In the genomic region with DNA sequence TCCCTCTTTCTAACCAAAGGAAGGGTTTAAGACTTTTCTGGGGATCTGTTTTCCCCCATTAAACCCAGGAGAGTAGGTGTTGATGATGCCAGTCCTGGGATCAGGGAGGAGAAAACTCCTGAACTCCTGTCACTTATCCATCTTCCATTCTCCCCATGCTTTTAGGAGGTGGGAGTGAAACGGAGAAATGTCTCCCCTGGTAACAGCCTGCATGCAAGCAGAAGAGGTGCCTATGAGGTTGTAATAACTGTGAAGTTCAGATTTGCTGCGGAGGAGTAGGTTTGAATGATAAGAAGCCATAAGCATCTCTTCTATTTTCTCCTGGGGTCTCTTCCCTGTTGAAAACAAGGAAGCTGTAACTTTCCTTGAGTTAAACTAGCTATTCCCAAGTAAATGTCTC, we compare ENCODE assay signal across 27 cellular contexts.
"Had no signal": no experiment of that assay in that cellular context is flagged by ENCODE, and none has a peak within 500 bp of the region (broad histone marks: within the 10 kb centered on the region; RNA-seq: fewer than 3 reads in every experiment).

No MANE protein-coding gene starts in this region.

- H3K4me3 ChIP-seq: ovary, prostate gland, right lobe of liver, sigmoid colon, stomach, testis, tibial artery, transverse colon, upper lobe of right lung, uterus had no signal

- H2AFZ ChIP-seq: parathyroid adenoma had no signal

- H3K36me3 Mint-ChIP-seq: naive B cell; naive thymus-derived CD8-positive, alpha-beta T cell; natural killer cell treated with Interleukin-12 subunit alpha and Interleukin-12 subunit beta and Interleukin-15 and Interleukin-18, amount 100 ng/mL, for 72 hours; stimulated activated effector memory CD8-positive, alpha-beta T cell treated with anti-CD3 and anti-CD28 coated beads, Interleukin-12 subunit alpha, Interleukin-12 subunit beta, amount 100 ng/mL, for 72 hours; stimulated activated naive B cell treated with anti-CD40 and anti-IgM and Interleukin-4, amounts not matched to agents 10 μg/mL and 1 μg/mL and 100 μg/mL, for 72 hours; type B pancreatic cell had no signal

- FAIRE-seq: small intestine had no signal

- H3K4me3 Mint-ChIP-seq: naive B cell; naive thymus-derived CD8-positive, alpha-beta T cell; natural killer cell treated with Interleukin-12 subunit alpha and Interleukin-12 subunit beta and Interleukin-15 and Interleukin-18, amount 100 ng/mL, for 72 hours; neural crest cell; stimulated activated effector memory CD8-positive, alpha-beta T cell treated with anti-CD3 and anti-CD28 coated beads, Interleukin-12 subunit alpha, Interleukin-12 subunit beta, amount 100 ng/mL, for 72 hours; stimulated activated naive B cell treated with anti-CD40 and anti-IgM and Interleukin-4, amounts not matched to agents 10 μg/mL and 1 μg/mL and 100 μg/mL, for 72 hours; stimulated activated naive CD8-positive, alpha-beta T cell treated with anti-CD3 and anti-CD28 coated beads, Interleukin-15, Interleukin-2, amounts not matched to agents 100 ng/mL and 50 ng/mL, for 24 hours; type B pancreatic cell had no signal

- H3K79me2 ChIP-seq: parathyroid adenoma had no signal

- H3K4me1 Mint-ChIP-seq: naive B cell; naive thymus-derived CD8-positive, alpha-beta T cell; stimulated activated effector memory CD8-positive, alpha-beta T cell treated with anti-CD3 and anti-CD28 coated beads, Interleukin-12 subunit alpha, Interleukin-12 subunit beta, amount 100 ng/mL, for 72 hours; stimulated activated naive B cell treated with anti-CD40 and anti-IgM and Interleukin-4, amounts not matched to agents 10 μg/mL and 1 μg/mL and 100 μg/mL, for 72 hours had no signal

- H3K27ac Mint-ChIP-seq: naive B cell; naive thymus-derived CD8-positive, alpha-beta T cell; natural killer cell treated with Interleukin-12 subunit alpha and Interleukin-12 subunit beta and Interleukin-15 and Interleukin-18, amount 100 ng/mL, for 72 hours; stimulated activated effector memory CD8-positive, alpha-beta T cell treated with anti-CD3 and anti-CD28 coated beads, Interleukin-12 subunit alpha, Interleukin-12 subunit beta, amount 100 ng/mL, for 72 hours; stimulated activated naive B cell treated with anti-CD40 and anti-IgM and Interleukin-4, amounts not matched to agents 10 μg/mL and 1 μg/mL and 100 μg/mL, for 72 hours; stimulated activated naive CD8-positive, alpha-beta T cell treated with anti-CD3 and anti-CD28 coated beads, Interleukin-15, Interleukin-2, amounts not matched to agents 100 ng/mL and 50 ng/mL, for 24 hours; type B pancreatic cell had no signal

- H3K4me1 ChIP-seq: parathyroid adenoma, right lobe of liver, sigmoid colon, stomach, tibial artery, transverse colon, upper lobe of right lung, uterus had no signal

- ATAC-seq: naive thymus-derived CD8-positive, alpha-beta T cell; natural killer cell treated with Interleukin-12 subunit alpha and Interleukin-12 subunit beta and Interleukin-15 and Interleukin-18, amount 100 ng/mL, for 72 hours; right cardiac atrium; right lobe of liver; stimulated activated effector memory CD8-positive, alpha-beta T cell treated with anti-CD3 and anti-CD28 coated beads, Interleukin-12 subunit alpha, Interleukin-12 subunit beta, amount 100 ng/mL, for 72 hours; stimulated activated naive B cell treated with anti-CD40 and anti-IgM and Interleukin-4, amounts not matched to agents 10 μg/mL and 1 μg/mL and 100 μg/mL, for 72 hours; upper lobe of right lung had no signal

- DNase-seq: naive B cell; naive thymus-derived CD8-positive, alpha-beta T cell; occipital lobe; ovary; right cardiac atrium; right lobe of liver; sigmoid colon; small intestine; stimulated activated CD4-positive, alpha-beta T cell treated with anti-CD3 and anti-CD28 coated beads, Interleukin-15, amount 100 ng/mL, for 24 hours; stimulated activated CD4-positive, alpha-beta T cell treated with anti-CD3 and anti-CD28 coated beads, Interleukin-2, amount 100 ng/mL, for 24 hours; stimulated activated CD4-positive, alpha-beta T cell treated with anti-CD3 and anti-CD28 coated beads, Interleukin-2, amount 100 ng/mL, for 48 hours; stimulated activated CD4-positive, alpha-beta T cell treated with anti-CD3 and anti-CD28 coated beads, Interleukin-4, amount 100 ng/mL, for 24 hours; stimulated activated naive B cell treated with anti-CD40 and anti-IgM and Interleukin-4, amounts not matched to agents 10 μg/mL and 1 μg/mL and 100 μg/mL, for 72 hours; stimulated activated naive CD4-positive, alpha-beta T cell treated with Interleukin-2 at 50 U/mL for 16 hours; stomach; testis; tibial artery; transverse colon; upper lobe of right lung; uterus had no signal

- H3K27me3 ChIP-seq: ovary, right lobe of liver, sigmoid colon, testis, tibial artery, transverse colon, uterus had no signal

- H3K9me3 ChIP-seq: ovary, prostate gland, right lobe of liver, sigmoid colon, stomach, testis, tibial artery, transverse colon, upper lobe of right lung, uterus had no signal

- H3K9me3 Mint-ChIP-seq: natural killer cell treated with Interleukin-12 subunit alpha and Interleukin-12 subunit beta and Interleukin-15 and Interleukin-18, amount 100 ng/mL, for 72 hours; stimulated activated effector memory CD8-positive, alpha-beta T cell treated with anti-CD3 and anti-CD28 coated beads, Interleukin-12 subunit alpha, Interleukin-12 subunit beta, amount 100 ng/mL, for 72 hours; stimulated activated naive B cell treated with anti-CD40 and anti-IgM and Interleukin-4, amounts not matched to agents 10 μg/mL and 1 μg/mL and 100 μg/mL, for 72 hours; stimulated activated naive CD8-positive, alpha-beta T cell treated with anti-CD3 and anti-CD28 coated beads, Interleukin-15, Interleukin-2, amounts not matched to agents 100 ng/mL and 50 ng/mL, for 24 hours; type B pancreatic cell had no signal

- H3K36me3 ChIP-seq: ovary, prostate gland, right lobe of liver, sigmoid colon, stomach, tibial artery, transverse colon, upper lobe of right lung, uterus had no signal

- H3K9ac ChIP-seq: parathyroid adenoma had no signal

- H3K27ac ChIP-seq: ovary, parathyroid adenoma, prostate gland, right lobe of liver, sigmoid colon, stomach, testis, tibial artery, transverse colon, upper lobe of right lung, uterus had no signal
